ENCODE assay signal across 10 cellular contexts in genomic region chr5:94632024-94632423, GRCh38. TPM values are rescaled to one million over a fixed set of nuclear protein-coding genes. Genes with fewer than 3 reads are reported as not detected.
DNase-seq lines count a peak whose midpoint lies in the region; ATAC-seq and TF ChIP-seq lines count a peak whose summit lies in the region.
"Had no signal": no experiment of that assay in that cellular context is flagged by ENCODE, and none has a peak within 500 bp of the region (broad histone marks: within the 10 kb centered on the region; RNA-seq: fewer than 3 reads in every experiment).

No MANE protein-coding gene starts in this region.

- DNase-seq in lung microvascular endothelial cell (ENCODE audit: low read depth in 2 of 2) (peak; percentile 5 to 47), NCI-H2107 treated with DMSO at 0.1 percent for 48 hours (lab: John Stamatoyannopoulos, UW; ENCODE audit: unreplicated experiment) (no peak), Calu3 (no peak), amniotic stem cell (lab: John Stamatoyannopoulos, UW) (no peak)
- DNase-seq: NCI-H1417, T-helper 9 cell had no signal

- no peaks in the 10 kb centered on the region for H3K27me3 Mint-ChIP-seq in Calu3 (ENCODE audit: unreplicated experiment)

- BruUV-seq in Calu3 (replicated peaks; lab: Mats Ljungman, UMichigan): no TSS peak

- H3K9me3 Mint-ChIP-seq in Calu3 (ENCODE audit: low read depth, unreplicated experiment): no peaks in the 10 kb centered on the region

- no peak for TF ChIP-seq CTCF in Calu3 (IDR thresholded peaks at IDR 0.05; ENCODE audit: unreplicated experiment)

- no peaks in the 10 kb centered on the region for H3K36me3 Mint-ChIP-seq in Calu3 (ENCODE audit: insufficient read depth, unreplicated experiment)

- intact Hi-C loops in Calu3 (cut with micrococcal nuclease; ENCODE audit: unreplicated experiment): no loop called here

- peak; percentile 99 for ATAC-seq in GM18868 (IDR thresholded peaks at IDR 0.05; ENCODE audit: unreplicated experiment)
- ATAC-seq in GM21529 (IDR thresholded peaks at IDR 0.05; ENCODE audit: unreplicated experiment): peak; percentile 99
- peak; percentile 97 for ATAC-seq in HG03135 (IDR thresholded peaks at IDR 0.05; ENCODE audit: unreplicated experiment)
- ATAC-seq: HCT116 had no signal

- CTCF ChIA-PET in Calu3 (lab: Charles Lee): no interaction called here

- no peak overlapping the region for H3K27ac Mint-ChIP-seq in Calu3 (ENCODE audit: unreplicated experiment)

- no peaks in the 10 kb centered on the region for H3K4me1 Mint-ChIP-seq in Calu3 (ENCODE audit: low read depth, unreplicated experiment)

- no peak overlapping the region for H3K4me3 Mint-ChIP-seq in Calu3 (ENCODE audit: low read depth, unreplicated experiment)

RNA-seq across cellular contexts. Expression of gene SLF1, which starts 13.6 kb away (rescaled TPM):
- total RNA-seq in lung microvascular endothelial cell (3.6 and 5.7 TPM in 2 replicates), Calu3 (2022) (15.2 and 17.9 TPM in 2 replicates)

RNA-seq across cellular contexts. Expression of gene KIAA0825, which starts 13.6 kb away (rescaled TPM):
- 0.44 and 0.99 TPM in 2 replicates for total RNA-seq in lung microvascular endothelial cell
- 1.4 and 1.9 TPM in 2 replicates for total RNA-seq in Calu3 (2022)

Comparison
In these comparisons a context has a peak if more than half of its experiments do, and no peak if none do; other contexts are left out.
1. DNase-seq: peak in lung microvascular endothelial cell (2 of 2); none in NCI-H2107 treated with DMSO at 0.1 percent for 48 hours (single experiment), Calu3 (single experiment) and amniotic stem cell (single experiment).
2. Peak in every context shown above with its lines, with median percentiles within 50 percentile points of each other: ATAC-seq.